ENCODE assay signal across 1 cellular context in genomic region chr4:26779674-26780073, GRCh38.
TF ChIP-seq lines count a peak whose summit lies in the region.

No MANE protein-coding gene starts in this region.

TF ChIP-seq in SK-N-SH, 30 proteins besides CTCF, POLR2A, EP300 and RAD21 (continued from another document):
- TF ChIP-seq EZH2phosphoT487 (IDR thresholded peaks at IDR 0.05; ENCODE audit: borderline replicate concordance, low read depth) (no peak), REST (IDR thresholded peaks at IDR 0.05; ENCODE audit: low read depth, low read length) (no peak), RXRA (IDR thresholded peaks at IDR 0.05; ENCODE audit: borderline replicate concordance, low read depth) (peak; percentile 56; the same call in 1 of the 2 replicates), MAX (IDR thresholded peaks at IDR 0.05; ENCODE audit: low read depth) (peak; percentile 31; the same call in 1 of the 2 replicates), YY1 (IDR thresholded peaks at IDR 0.05; ENCODE audit: low read depth) (no peak), TEAD4 (IDR thresholded peaks at IDR 0.05; ENCODE audit: borderline replicate concordance, insufficient read depth) (peak; percentile 67; the same call in 1 of the 2 replicates), GATA2 (CRISPR knock-in tag; IDR thresholded peaks at IDR 0.05) (no peak), TCF12 (IDR thresholded peaks at IDR 0.05) (peak; percentile 97), NFIC (IDR thresholded peaks at IDR 0.05; ENCODE audit: borderline replicate concordance) (peak; percentile 99), RCOR1 (IDR thresholded peaks at IDR 0.05; ENCODE audit: low read length) (no peak), FOXM1 (IDR thresholded peaks at IDR 0.05; ENCODE audit: low read depth) (0 out of 2 replicates have a peak, but pooled peaks have one; percentile 45), GABPA (IDR thresholded peaks at IDR 0.05; ENCODE audit: low read depth) (no peak), JUND (IDR thresholded peaks at IDR 0.05) (peak; percentile 92)
- TF ChIP-seq, protein P1, sequence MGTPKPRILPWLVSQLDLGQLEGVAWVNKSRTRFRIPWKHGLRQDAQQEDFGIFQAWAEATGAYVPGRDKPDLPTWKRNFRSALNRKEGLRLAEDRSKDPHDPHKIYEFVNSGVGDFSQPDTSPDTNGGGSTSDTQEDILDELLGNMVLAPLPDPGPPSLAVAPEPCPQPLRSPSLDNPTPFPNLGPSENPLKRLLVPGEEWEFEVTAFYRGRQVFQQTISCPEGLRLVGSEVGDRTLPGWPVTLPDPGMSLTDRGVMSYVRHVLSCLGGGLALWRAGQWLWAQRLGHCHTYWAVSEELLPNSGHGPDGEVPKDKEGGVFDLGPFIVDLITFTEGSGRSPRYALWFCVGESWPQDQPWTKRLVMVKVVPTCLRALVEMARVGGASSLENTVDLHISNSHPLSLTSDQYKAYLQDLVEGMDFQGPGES (IDR thresholded peaks at IDR 0.05; ENCODE audit: low read depth, low read length): no peak
- TF ChIP-seq, protein P2, sequence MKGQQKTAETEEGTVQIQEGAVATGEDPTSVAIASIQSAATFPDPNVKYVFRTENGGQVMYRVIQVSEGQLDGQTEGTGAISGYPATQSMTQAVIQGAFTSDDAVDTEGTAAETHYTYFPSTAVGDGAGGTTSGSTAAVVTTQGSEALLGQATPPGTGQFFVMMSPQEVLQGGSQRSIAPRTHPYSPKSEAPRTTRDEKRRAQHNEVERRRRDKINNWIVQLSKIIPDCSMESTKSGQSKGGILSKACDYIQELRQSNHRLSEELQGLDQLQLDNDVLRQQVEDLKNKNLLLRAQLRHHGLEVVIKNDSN (IDR thresholded peaks at IDR 0.05; ENCODE audit: borderline replicate concordance, low read depth): no peak
TF ChIP-seq in SK-N-SH: peak in this region for 12.
